In genomic region chr13:20161275-20161950, GRCh38 we compare ENCODE assay signal across 1 cellular context.
A peak's percentile ranks its signal among the peaks of the same experiment; 100 is the strongest.
TF ChIP-seq lines count a peak whose summit lies in the region.

No MANE protein-coding gene starts in this region.

TF ChIP-seq in HEK293, 187 proteins besides CTCF, POLR2A, EP300 and RAD21 (continued from another document):
- TF ChIP-seq ZFP41 (tag by site-specific recombination; IDR thresholded peaks at IDR 0.05; ENCODE audit: borderline replicate concordance) (no peak), ZNF202 (tag by site-specific recombination; IDR thresholded peaks at IDR 0.05; ENCODE audit: borderline replicate concordance) (0 out of 2 replicates have a peak, but pooled peaks have one; percentile 68), ZNF302 (tag by site-specific recombination; IDR thresholded peaks at IDR 0.05; ENCODE audit: low read depth) (no peak), SCRT2 (tag by site-specific recombination; IDR thresholded peaks at IDR 0.05) (no peak), KLF9 (tag by site-specific recombination; IDR thresholded peaks at IDR 0.05; ENCODE audit: low read depth) (peak; percentile 5; the same call in 1 of the 2 replicates), KLF8 (tag by site-specific recombination; IDR thresholded peaks at IDR 0.05) (0 out of 2 replicates have a peak, but pooled peaks have one; percentile 3)
- TF ChIP-seq, protein P1, sequence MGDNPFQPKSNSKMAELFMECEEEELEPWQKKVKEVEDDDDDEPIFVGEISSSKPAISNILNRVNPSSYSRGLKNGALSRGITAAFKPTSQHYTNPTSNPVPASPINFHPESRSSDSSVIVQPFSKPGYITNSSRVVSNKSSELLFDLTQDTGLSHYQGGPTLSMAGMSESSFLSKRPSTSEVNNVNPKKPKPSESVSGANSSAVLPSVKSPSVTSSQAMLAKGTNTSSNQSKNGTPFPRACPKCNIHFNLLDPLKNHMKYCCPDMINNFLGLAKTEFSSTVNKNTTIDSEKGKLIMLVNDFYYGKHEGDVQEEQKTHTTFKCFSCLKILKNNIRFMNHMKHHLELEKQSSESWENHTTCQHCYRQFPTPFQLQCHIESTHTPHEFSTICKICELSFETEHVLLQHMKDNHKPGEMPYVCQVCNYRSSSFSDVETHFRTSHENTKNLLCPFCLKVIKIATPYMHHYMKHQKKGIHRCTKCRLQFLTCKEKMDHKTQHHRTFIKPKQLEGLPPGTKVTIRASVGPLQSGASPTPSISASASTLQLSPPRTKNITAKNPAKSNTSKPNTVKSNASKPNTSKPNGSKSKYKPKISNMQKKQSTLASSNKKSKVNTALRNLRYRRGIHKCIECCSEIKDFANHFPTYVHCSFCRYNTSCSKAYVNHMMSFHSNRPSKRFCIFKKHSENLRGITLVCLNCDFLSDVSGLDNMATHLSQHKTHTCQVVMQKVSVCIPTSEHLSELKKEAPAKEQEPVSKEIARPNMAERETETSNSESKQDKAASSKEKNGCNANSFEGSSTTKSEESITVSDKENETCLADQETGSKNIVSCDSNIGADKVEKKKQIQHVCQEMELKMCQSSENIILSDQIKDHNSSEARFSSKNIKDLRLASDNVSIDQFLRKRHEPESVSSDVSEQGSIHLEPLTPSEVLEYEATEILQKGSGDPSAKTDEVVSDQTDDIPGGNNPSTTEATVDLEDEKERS (tag by site-specific recombination; IDR thresholded peaks at IDR 0.05) = no peak
